ENCODE assay signal across 8 cellular contexts in genomic region chr10:8056891-8057331, GRCh38. TPM values are rescaled to one million over a fixed set of nuclear protein-coding genes. Genes with fewer than 3 reads are reported as not detected.
DNase-seq lines count a peak whose midpoint lies in the region; ATAC-seq and TF ChIP-seq lines count a peak whose summit lies in the region.

No MANE protein-coding gene starts in this region.

- H3K4me1 ChIP-seq in heart right ventricle, result peaks cover 0 to 66% (median 41%) of the 10 kb centered on the region in 9 donors

- intact Hi-C loops in heart right ventricle (cut with DNase I), result loop anchor here in 6 of 10 donors (10.0 kb wide), 6 partner anchors 182 to 418 kb away; no protein-coding TSS in a partner anchor
- intact Hi-C loops in Right ventricle myocardium inferior (cut with DNase I), result loop anchor here (10.0 kb wide), 2 partner anchors 218 to 418 kb away; no protein-coding TSS in a partner anchor
- intact Hi-C loops in MCF 10A (cut with micrococcal nuclease), result loop anchor here (5.0 to 10.0 kb wide), 3 partner anchors 75 to 698 kb away; no protein-coding TSS in a partner anchor

- peaks cover 49% of the 10 kb centered on the region for H3K36me3 Mint-ChIP-seq in MCF 10A (ENCODE audit: insufficient read depth, unreplicated experiment)

- H3K4me3 Mint-ChIP-seq in MCF 10A (ENCODE audit: unreplicated experiment), result peak overlapping the region; percentile 93

- H3K9me3 ChIP-seq in heart right ventricle, result no peaks in the 10 kb centered on the region

- H3K4me3 ChIP-seq in heart right ventricle, result peak overlapping the region in 9 of 10 donors; percentile 36 to 68 (median 61)
- H3K4me3 ChIP-seq in skin epidermis, result peak overlapping the region; percentile 43 to 69 (median 60)

- no TSS peak for BruUV-seq in MCF 10A (replicated peaks; lab: Mats Ljungman, UMichigan)

- TF ChIP-seq CTCF in heart right ventricle (IDR thresholded peaks at IDR 0.05) (no peak), MCF 10A (IDR thresholded peaks at IDR 0.05; ENCODE audit: unreplicated experiment) (no peak)

- peaks cover 20% of the 10 kb centered on the region for H3K4me1 Mint-ChIP-seq in MCF 10A (ENCODE audit: insufficient read depth, unreplicated experiment)

- POLR2A ChIA-PET in MCF 10A (lab: Yijun Ruan, JAX), result interaction anchor here (0.6 to 1.5 kb wide), 8 partner anchors 13 to 1246 kb away, joined by 3 to 6 read pairs (median 3); partner anchors contain the start of gene TAF3

- H3K9me3 Mint-ChIP-seq in MCF 10A (ENCODE audit: unreplicated experiment), result no peaks in the 10 kb centered on the region

- ATAC-seq in heart right ventricle (peak in 2 of 8 donors; percentile 15 to 19), Right ventricle myocardium inferior (no peak), HG03558 (IDR thresholded peaks at IDR 0.05; ENCODE audit: extremely low read depth, unreplicated experiment) (peak; percentile 24), esophagus mucosa (no peak)

- peaks cover under 1 to 100% (median 92%) of the 10 kb centered on the region in 7 donors for H3K27me3 ChIP-seq in heart right ventricle

- DNase-seq in heart right ventricle (no peak), Right ventricle myocardium inferior (ENCODE audit: missing footprints) (no peak), MCF 10A (ENCODE audit: unreplicated experiment) (peak; percentile 57), glomerular visceral epithelial cell (ENCODE audit: extremely low spot score) (no peak), NCI-H1436 treated with DMSO at 0.1 percent for 48 hours (lab: John Stamatoyannopoulos, UW) (no peak)

- H3K27ac ChIP-seq in heart right ventricle (peak overlapping the region in 9 of 10 donors; percentile 45 to 89 (median 77)), skin epidermis (peak overlapping the region in 20 of 21 experiments; percentile 63 to 96 (median 90))

- CTCF ChIA-PET in MCF 10A (lab: Yijun Ruan, JAX), result interaction anchor here (0.7 to 1.1 kb wide), 3 partner anchors 15 to 819 kb away, joined by 3 to 4 read pairs (median 3); no protein-coding TSS in a partner anchor

- H3K36me3 ChIP-seq in heart right ventricle, result peaks cover 0 to 4% (median 0%) of the 10 kb centered on the region in 9 donors

- H3K27ac Mint-ChIP-seq in MCF 10A (ENCODE audit: low read depth, unreplicated experiment), result peak overlapping the region; percentile 93

- no peaks in the 10 kb centered on the region for H3K27me3 Mint-ChIP-seq in MCF 10A (ENCODE audit: insufficient read depth, unreplicated experiment)

- WGBS in heart right ventricle, 2 donors, result 31 to 41% methylated on average over 13 of the region's 13 CpGs

RNA-seq across cellular contexts. Expression of gene GATA3, which starts 2.4 kb away (rescaled TPM):
- total RNA-seq in heart right ventricle, result 1 to 10 TPM; 1.1 to 3.2 (median 1.5) TPM
- 1 to 10 TPM; 1.2 TPM for polyA plus RNA-seq in heart right ventricle
- 1.3 TPM for total RNA-seq in Right ventricle myocardium inferior
- 13.1 and 14.6 TPM in 2 replicates for total RNA-seq in MCF 10A (2022)
- 0.76 TPM for total RNA-seq in esophagus mucosa
